ENCODE assay signal across 18 cellular contexts in the genomic region with DNA sequence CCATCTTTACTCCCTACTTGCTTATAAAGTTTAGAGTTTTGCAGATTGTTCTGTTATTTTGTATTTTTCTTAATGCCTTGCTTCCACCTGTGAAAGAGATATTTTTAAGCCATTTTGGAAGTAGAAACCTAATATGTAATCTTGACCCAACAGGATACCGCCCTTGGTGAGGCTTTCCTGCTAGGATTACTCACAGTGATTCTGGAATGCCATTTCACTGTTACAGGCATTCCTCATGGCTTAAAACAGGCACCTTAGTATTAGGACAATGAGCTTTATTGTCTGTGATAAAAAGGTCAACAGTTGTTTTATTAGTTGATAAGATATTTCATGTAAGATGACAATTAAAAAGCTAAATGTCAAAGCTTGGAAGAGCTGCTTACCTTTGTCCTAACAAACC. TPM values are rescaled to one million over a fixed set of nuclear protein-coding genes. Genes with fewer than 3 reads are reported as not detected.
A peak's percentile ranks its signal among the peaks of the same experiment; 100 is the strongest.
DNase-seq lines count a peak whose midpoint lies in the region; ATAC-seq and TF ChIP-seq lines count a peak whose summit lies in the region.
"Had no signal": no experiment of that assay in that cellular context is flagged by ENCODE, and none has a peak within 500 bp of the region (broad histone marks: within the 10 kb centered on the region; RNA-seq: fewer than 3 reads in every experiment).

No MANE protein-coding gene starts in this region.

- no peaks in the 10 kb centered on the region for H3K9me3 Mint-ChIP-seq in Calu3 (ENCODE audit: low read depth, unreplicated experiment)
- H3K9me3 Mint-ChIP-seq: stimulated activated memory B cell treated with anti-CD40 and anti-IgM and Interleukin-4, amounts not matched to agents 10 μg/mL and 1 μg/mL and 100 μg/mL, for 72 hours; T-cell had no signal

- H3K9me3 ChIP-seq in MG63, result no peaks in the 10 kb centered on the region
- H3K9me3 ChIP-seq: ovary had no signal

- peaks cover 9% of the 10 kb centered on the region for H3K36me3 Mint-ChIP-seq in Calu3 (ENCODE audit: insufficient read depth, unreplicated experiment)
- H3K36me3 Mint-ChIP-seq: stimulated activated memory B cell treated with anti-CD40 and anti-IgM and Interleukin-4, amounts not matched to agents 10 μg/mL and 1 μg/mL and 100 μg/mL, for 72 hours had no signal

- peaks cover 52% of the 10 kb centered on the region for H3K36me3 ChIP-seq in MG63
- H3K36me3 ChIP-seq: ovary had no signal

- H3K27me3 ChIP-seq in MG63, result no peaks in the 10 kb centered on the region
- H3K27me3 ChIP-seq: ovary had no signal

- TF ChIP-seq CTCF in Calu3 (IDR thresholded peaks at IDR 0.05; ENCODE audit: unreplicated experiment) (no peak), cardiac fibroblast (IDR thresholded peaks at IDR 0.05; ENCODE audit: low read depth, low read length) (no peak)

- H3K4me3 ChIP-seq in MG63 (no peak overlapping the region), cardiac fibroblast (replicated peaks in 1 of 2; ENCODE audit: low read depth in 2 of 2, low read length in 2 of 2) (no peak overlapping the region)
- H3K4me3 ChIP-seq: ovary had no signal

- ATAC-seq in HG03139 (IDR thresholded peaks at IDR 0.05; ENCODE audit: unreplicated experiment) (no peak), HG03196 (IDR thresholded peaks at IDR 0.05; ENCODE audit: unreplicated experiment) (no peak), GM21786 (IDR thresholded peaks at IDR 0.05; ENCODE audit: unreplicated experiment) (no peak)
- ATAC-seq: stimulated activated memory B cell treated with anti-CD40 and anti-IgM and Interleukin-4, amounts not matched to agents 10 μg/mL and 1 μg/mL and 100 μg/mL, for 72 hours; T-cell had no signal

- no peak overlapping the region for H3K4me3 Mint-ChIP-seq in Calu3 (ENCODE audit: low read depth, unreplicated experiment)
- H3K4me3 Mint-ChIP-seq: stimulated activated memory B cell treated with anti-CD40 and anti-IgM and Interleukin-4, amounts not matched to agents 10 μg/mL and 1 μg/mL and 100 μg/mL, for 72 hours; T-cell had no signal

- no TSS peak for BruUV-seq in Calu3 (replicated peaks; lab: Mats Ljungman, UMichigan)

- intact Hi-C loops in Calu3 (cut with micrococcal nuclease; ENCODE audit: unreplicated experiment), result no loop called here

- H3K27me3 Mint-ChIP-seq in Calu3 (ENCODE audit: unreplicated experiment), result no peaks in the 10 kb centered on the region
- H3K27me3 Mint-ChIP-seq: stimulated activated memory B cell treated with anti-CD40 and anti-IgM and Interleukin-4, amounts not matched to agents 10 μg/mL and 1 μg/mL and 100 μg/mL, for 72 hours had no signal

- DNase-seq in Calu3, result peak; percentile 15
- peak; percentile 16 for DNase-seq in MG63
- DNase-seq in cardiac fibroblast (ENCODE audit: low read depth in 2 of 2), result peak; percentile 36 to 58
- peak; percentile 13 for DNase-seq in left kidney (ENCODE audit: low read depth, low spot score)
- no peak for DNase-seq in HK-2 (ENCODE audit: unreplicated experiment)
- DNase-seq: activated CD4-positive, alpha-beta T cell treated with anti-CD3 and anti-CD28 coated beads, Interleukin-2, amount 50 U/mL, for 1 hour; caudate nucleus; GDM1; left cardiac atrium; NCI-H1417 treated with DMSO at 0.1 percent for 48 hours; NCI-H526 treated with DMSO at 0.1 percent for 48 hours; ovary; stimulated activated CD4-positive, alpha-beta T cell treated with anti-CD3 and anti-CD28 coated beads, Interleukin-1b, Interleukin-23, amount 100 ng/mL, for 48 hours; T-cell had no signal

- peak overlapping the region; percentile 78 for H3K27ac Mint-ChIP-seq in Calu3 (ENCODE audit: unreplicated experiment)
- H3K27ac Mint-ChIP-seq: stimulated activated memory B cell treated with anti-CD40 and anti-IgM and Interleukin-4, amounts not matched to agents 10 μg/mL and 1 μg/mL and 100 μg/mL, for 72 hours; T-cell had no signal

- CTCF ChIA-PET in Calu3 (lab: Charles Lee), result interaction anchor here (1.1 to 1.3 kb wide), 3 partner anchors 19 to 31 kb away, joined by 4 to 5 read pairs (median 4); no protein-coding TSS in a partner anchor

- H3K4me1 Mint-ChIP-seq in Calu3 (ENCODE audit: low read depth, unreplicated experiment), result peaks cover 29% of the 10 kb centered on the region
- H3K4me1 Mint-ChIP-seq: stimulated activated memory B cell treated with anti-CD40 and anti-IgM and Interleukin-4, amounts not matched to agents 10 μg/mL and 1 μg/mL and 100 μg/mL, for 72 hours; T-cell had no signal

RNA-seq across cellular contexts. Expression of a gene that starts 58.2 kb away (rescaled TPM):
- total RNA-seq in Calu3 (2022), result 15.4 and 30.7 TPM in 2 replicates
- 53.5 and 65.4 TPM in 2 replicates for total RNA-seq in MG63 (2014; rRNA removed; shearing (Covaris generic); ENCODE audit: low replicate concordance)
